In the genomic region with DNA sequence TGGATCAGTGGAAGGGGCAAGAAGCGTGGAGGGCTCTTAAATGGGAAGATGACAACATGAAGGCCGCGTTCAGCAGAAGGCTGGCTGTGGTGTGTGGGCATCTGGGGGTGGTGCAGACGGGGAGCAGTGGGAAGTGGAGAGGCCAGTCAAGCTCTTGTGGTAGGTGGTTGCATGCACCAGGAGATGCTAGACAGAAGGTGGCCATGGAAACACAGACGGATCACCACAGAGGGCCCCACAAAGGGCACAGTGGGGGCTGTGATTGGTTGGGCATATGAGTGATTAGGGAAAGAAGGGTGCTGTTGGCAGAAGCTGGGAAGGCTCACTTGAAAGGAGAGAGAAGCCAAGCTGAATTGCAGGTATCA, we compare ENCODE assay signal across 10 cellular contexts. TPM values are rescaled to one million over a fixed set of nuclear protein-coding genes. Genes with fewer than 3 reads are reported as not detected.
DNase-seq lines count a peak whose midpoint lies in the region; ATAC-seq and FAIRE-seq lines count a peak whose summit lies in the region.
"Had no signal": no experiment of that assay in that cellular context is flagged by ENCODE, and none has a peak within 500 bp of the region (broad histone marks: within the 10 kb centered on the region; RNA-seq: fewer than 3 reads in every experiment).

No MANE protein-coding gene starts in this region.

- peaks cover 26% of the 10 kb centered on the region for H3K36me3 Mint-ChIP-seq in activated CD4-positive, alpha-beta T cell treated with anti-CD3 and anti-CD28 coated beads, Interleukin-2, amount 10 ng/mL, durations not matched to agents 24 days and 14 days (ENCODE audit: low read depth)
- peaks cover 25% of the 10 kb centered on the region for H3K36me3 Mint-ChIP-seq in activated naive CD8-positive, alpha-beta T cell treated with anti-CD3 and anti-CD28 coated beads, Interleukin-2, amount 10 ng/mL, durations not matched to agents 7 days and 5 days
- H3K36me3 Mint-ChIP-seq in stimulated activated effector memory CD8-positive, alpha-beta T cell treated with anti-CD3 and anti-CD28 coated beads, Interleukin-12 subunit alpha, Interleukin-12 subunit beta, amount 100 ng/mL, for 72 hours: peaks cover 39% of the 10 kb centered on the region

- no peak for DNase-seq in activated CD4-positive, alpha-beta T cell treated with anti-CD3 and anti-CD28 coated beads, Interleukin-2, amount 10 ng/mL, durations not matched to agents 24 days and 14 days
- DNase-seq in activated CD4-positive, alpha-beta T cell treated with anti-CD3 and anti-CD28 coated beads for 1 hour: no peak
- no peak for DNase-seq in activated naive CD8-positive, alpha-beta T cell treated with anti-CD3 and anti-CD28 coated beads, Interleukin-2, amount 10 ng/mL, durations not matched to agents 7 days and 5 days
- DNase-seq in stimulated activated effector memory CD8-positive, alpha-beta T cell treated with anti-CD3 and anti-CD28 coated beads, Interleukin-12 subunit alpha, Interleukin-12 subunit beta, amount 100 ng/mL, for 72 hours (ENCODE audit: low spot score in 2 of 2): no peak
- DNase-seq in nucleus accumbens (lab: John Stamatoyannopoulos, UW): no peak
- DNase-seq in GM19239 (ENCODE audit: insufficient read length, low spot score): no peak

- peaks cover 29% of the 10 kb centered on the region for H3K4me1 Mint-ChIP-seq in activated CD4-positive, alpha-beta T cell treated with anti-CD3 and anti-CD28 coated beads, Interleukin-2, amount 10 ng/mL, durations not matched to agents 24 days and 14 days
- peaks cover 19% of the 10 kb centered on the region for H3K4me1 Mint-ChIP-seq in activated naive CD8-positive, alpha-beta T cell treated with anti-CD3 and anti-CD28 coated beads, Interleukin-2, amount 10 ng/mL, durations not matched to agents 7 days and 5 days
- peaks cover 66% of the 10 kb centered on the region for H3K4me1 Mint-ChIP-seq in stimulated activated effector memory CD8-positive, alpha-beta T cell treated with anti-CD3 and anti-CD28 coated beads, Interleukin-12 subunit alpha, Interleukin-12 subunit beta, amount 100 ng/mL, for 72 hours

- intact Hi-C loops in activated CD4-positive, alpha-beta T cell treated with anti-CD3 and anti-CD28 coated beads, Interleukin-2, amount 10 ng/mL, durations not matched to agents 24 days and 14 days (cut with micrococcal nuclease): no loop called here

- no peak for FAIRE-seq in GM19239 (lab: Jason Lieb, UNC)
- FAIRE-seq: endothelial cell of umbilical vein had no signal

- peak overlapping the region; percentile 79 for H3K27ac Mint-ChIP-seq in activated CD4-positive, alpha-beta T cell treated with anti-CD3 and anti-CD28 coated beads, Interleukin-2, amount 10 ng/mL, durations not matched to agents 24 days and 14 days
- H3K27ac Mint-ChIP-seq in activated naive CD8-positive, alpha-beta T cell treated with anti-CD3 and anti-CD28 coated beads, Interleukin-2, amount 10 ng/mL, durations not matched to agents 7 days and 5 days: no peak overlapping the region
- peak overlapping the region; percentile 56 for H3K27ac Mint-ChIP-seq in stimulated activated effector memory CD8-positive, alpha-beta T cell treated with anti-CD3 and anti-CD28 coated beads, Interleukin-12 subunit alpha, Interleukin-12 subunit beta, amount 100 ng/mL, for 72 hours

- no peaks in the 10 kb centered on the region for H3K27me3 Mint-ChIP-seq in activated CD4-positive, alpha-beta T cell treated with anti-CD3 and anti-CD28 coated beads, Interleukin-2, amount 10 ng/mL, durations not matched to agents 24 days and 14 days
- H3K27me3 Mint-ChIP-seq in activated naive CD8-positive, alpha-beta T cell treated with anti-CD3 and anti-CD28 coated beads, Interleukin-2, amount 10 ng/mL, durations not matched to agents 7 days and 5 days: no peaks in the 10 kb centered on the region

- peak overlapping the region; percentile 7 for H3K4me3 Mint-ChIP-seq in activated CD4-positive, alpha-beta T cell treated with anti-CD3 and anti-CD28 coated beads, Interleukin-2, amount 10 ng/mL, durations not matched to agents 24 days and 14 days
- no peak overlapping the region for H3K4me3 Mint-ChIP-seq in activated naive CD8-positive, alpha-beta T cell treated with anti-CD3 and anti-CD28 coated beads, Interleukin-2, amount 10 ng/mL, durations not matched to agents 7 days and 5 days
- peak overlapping the region; percentile 15 for H3K4me3 Mint-ChIP-seq in stimulated activated effector memory CD8-positive, alpha-beta T cell treated with anti-CD3 and anti-CD28 coated beads, Interleukin-12 subunit alpha, Interleukin-12 subunit beta, amount 100 ng/mL, for 72 hours

- no peaks in the 10 kb centered on the region for H3K9me3 Mint-ChIP-seq in activated CD4-positive, alpha-beta T cell treated with anti-CD3 and anti-CD28 coated beads, Interleukin-2, amount 10 ng/mL, durations not matched to agents 24 days and 14 days
- no peaks in the 10 kb centered on the region for H3K9me3 Mint-ChIP-seq in activated naive CD8-positive, alpha-beta T cell treated with anti-CD3 and anti-CD28 coated beads, Interleukin-2, amount 10 ng/mL, durations not matched to agents 7 days and 5 days
- no peaks in the 10 kb centered on the region for H3K9me3 Mint-ChIP-seq in stimulated activated effector memory CD8-positive, alpha-beta T cell treated with anti-CD3 and anti-CD28 coated beads, Interleukin-12 subunit alpha, Interleukin-12 subunit beta, amount 100 ng/mL, for 72 hours

- POLR2A ChIA-PET in activated naive CD8-positive, alpha-beta T cell treated with anti-CD3 and anti-CD28 coated beads, Interleukin-2, amount 10 ng/mL, durations not matched to agents 7 days and 5 days (lab: Charles Lee): interaction anchor here (1.8 to 2.9 kb wide), 2 partner anchors 15 to 124 kb away, joined by 5 to 14 read pairs; a partner anchor contains a TSS

- ATAC-seq in HG03159 (IDR thresholded peaks at IDR 0.05; ENCODE audit: unreplicated experiment) (peak; percentile 61), GM18517 (IDR thresholded peaks at IDR 0.05; ENCODE audit: unreplicated experiment) (no peak)
- ATAC-seq in activated naive CD8-positive, alpha-beta T cell treated with anti-CD3 and anti-CD28 coated beads, Interleukin-2, amount 10 ng/mL, durations not matched to agents 7 days and 5 days (ENCODE audit: low read depth): peak; percentile 68
- peak; percentile 85 for ATAC-seq in stimulated activated effector memory CD8-positive, alpha-beta T cell treated with anti-CD3 and anti-CD28 coated beads, Interleukin-12 subunit alpha, Interleukin-12 subunit beta, amount 100 ng/mL, for 72 hours
- ATAC-seq: left lobe of liver had no signal

RNA-seq across cellular contexts. Expression of a gene that starts 14.7 kb away (rescaled TPM):
- 26.5 and 29.8 TPM in 2 replicates for total RNA-seq in activated CD4-positive, alpha-beta T cell treated with anti-CD3 and anti-CD28 coated beads, Interleukin-2, amount 10 ng/mL, durations not matched to agents 24 days and 14 days
- 10 to 100 TPM; 30.6 to 32.2 TPM for total RNA-seq in activated naive CD8-positive, alpha-beta T cell treated with anti-CD3 and anti-CD28 coated beads, Interleukin-2, amount 10 ng/mL, durations not matched to agents 7 days and 5 days
